9 cellular contexts compared by ENCODE assay signal in genomic region chr15:51112078-51112477, GRCh38. TPM values are rescaled to one million over a fixed set of nuclear protein-coding genes. Genes with fewer than 3 reads are reported as not detected.
"Had no signal": no experiment of that assay in that cellular context is flagged by ENCODE, and none has a peak within 500 bp of the region (broad histone marks: within the 10 kb centered on the region; RNA-seq: fewer than 3 reads in every experiment).

No MANE protein-coding gene starts in this region.

- ATAC-seq: HCT116, HepG2 had no signal

- H3K27ac ChIP-seq: GM23248, HL-60 had no signal

- H3K4me3 ChIP-seq: GM23248, HAP-1 had no signal

- H3K4me3 Mint-ChIP-seq: HFFc6, IgD-negative memory B cell had no signal

- H3K9me3 Mint-ChIP-seq: HFFc6 had no signal

- FAIRE-seq: HepG2 had no signal

- H3K36me3 ChIP-seq: HAP-1 had no signal

- H3K4me1 Mint-ChIP-seq: IgD-negative memory B cell had no signal

- H3K27ac Mint-ChIP-seq: HFFc6, IgD-negative memory B cell had no signal

- H3K36me3 Mint-ChIP-seq: IgD-negative memory B cell had no signal

- H3K9me3 ChIP-seq: HAP-1 had no signal

- H3K4me1 ChIP-seq: HAP-1 had no signal

- DNase-seq: GM23248, GOT3, H7, HFFc6 had no signal

RNA-seq across cellular contexts. Expression of gene TNFAIP8L3, which starts 17.4 kb away (rescaled TPM):
- polyA plus RNA-seq: IgD-negative memory B cell had no signal
